Comparison of ENCODE assay signal across 8 cellular contexts in the genomic region with DNA sequence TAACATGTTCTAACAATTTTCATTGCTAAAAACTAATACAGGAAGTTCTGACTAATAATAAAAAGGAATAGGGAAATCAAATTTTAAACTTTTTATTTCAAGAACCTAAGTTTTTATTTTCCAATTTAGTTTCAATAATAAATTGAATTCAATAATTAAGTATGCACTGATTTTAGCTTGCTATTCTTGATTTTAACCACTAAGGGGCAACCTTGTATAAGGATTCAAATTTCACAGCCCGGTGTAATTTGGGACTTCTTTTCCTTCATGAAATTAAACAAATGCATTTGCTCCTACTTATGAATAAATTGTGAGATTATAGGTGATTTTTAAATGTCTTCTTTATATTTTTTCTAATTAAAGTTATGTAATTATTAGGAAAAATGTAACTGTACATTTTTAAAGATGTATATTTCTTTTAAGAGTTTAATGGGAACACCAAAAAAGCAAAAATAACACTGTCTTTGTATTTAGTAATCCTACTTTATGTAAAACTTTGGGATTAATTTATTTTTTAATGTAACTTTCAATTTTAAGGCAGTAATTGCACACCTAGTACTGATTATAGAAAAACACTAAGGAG.
DNase-seq lines count a peak whose midpoint lies in the region; ATAC-seq and TF ChIP-seq lines count a peak whose summit lies in the region.

No MANE protein-coding gene starts in this region.

- no CpG with 5 or more reads among the region's 1 CpG for WGBS in neuronal stem cell (ENCODE audit: extremely low coverage in 2 of 2, insufficient read length in 2 of 2, insufficient replicate concordance in 1 of 2), 2 donors

- H3K4ac ChIP-seq in neuronal stem cell (ENCODE audit: low read length), result no peak overlapping the region

- no peak overlapping the region for H2AFZ ChIP-seq in neuronal stem cell (ENCODE audit: low read length)

- no peak overlapping the region for H3K27ac Mint-ChIP-seq in stimulated activated naive B cell treated with anti-CD40 and anti-IgM and Interleukin-4, amounts not matched to agents 10 μg/mL and 1 μg/mL and 100 μg/mL, for 72 hours

- ATAC-seq in GM21529 (IDR thresholded peaks at IDR 0.05; ENCODE audit: unreplicated experiment) (peak; percentile 52), HG03280 (IDR thresholded peaks at IDR 0.05; ENCODE audit: unreplicated experiment) (no peak)
- ATAC-seq in stimulated activated naive B cell treated with anti-CD40 and anti-IgM and Interleukin-4, amounts not matched to agents 10 μg/mL and 1 μg/mL and 100 μg/mL, for 72 hours (replicated peaks), result no peak

- no peaks in the 10 kb centered on the region for H3K9me3 Mint-ChIP-seq in stimulated activated naive B cell treated with anti-CD40 and anti-IgM and Interleukin-4, amounts not matched to agents 10 μg/mL and 1 μg/mL and 100 μg/mL, for 72 hours

- no peak overlapping the region for H3K4me2 ChIP-seq in neuronal stem cell (ENCODE audit: insufficient read depth, low read length, poor library complexity, severe bottlenecking)

- no peaks in the 10 kb centered on the region for H3K36me3 Mint-ChIP-seq in stimulated activated naive B cell treated with anti-CD40 and anti-IgM and Interleukin-4, amounts not matched to agents 10 μg/mL and 1 μg/mL and 100 μg/mL, for 72 hours

- CTCF ChIA-PET in BJ (lab: Yijun Ruan, JAX), result interaction anchor here (0.7 to 2.1 kb wide), 5 partner anchors 330 to 1078 kb away, joined by 3 to 7 read pairs (median 3); no protein-coding TSS in a partner anchor

- intact Hi-C loops in dorsolateral prefrontal cortex (cut with DNase I), result no loop called here

- TF ChIP-seq CTCF in BJ (IDR thresholded peaks at IDR 0.05; ENCODE audit: insufficient read depth, low read depth, low read length), result peak; percentile 51
- TF ChIP-seq CTCF in dorsolateral prefrontal cortex (IDR thresholded peaks at IDR 0.05 in 54 of 56, conservative IDR thresholded peaks at IDR 0.05 in 2 of 56; ENCODE audit: low read depth in 1 of 56, partially characterized antibody in 56 of 56), result peak; percentile 57 to 85 (median 74)

- H3K27me3 Mint-ChIP-seq in stimulated activated naive B cell treated with anti-CD40 and anti-IgM and Interleukin-4, amounts not matched to agents 10 μg/mL and 1 μg/mL and 100 μg/mL, for 72 hours, result no peaks in the 10 kb centered on the region

- H3K23ac ChIP-seq in neuronal stem cell (ENCODE audit: low read depth, low read length, poor library complexity), result no peak overlapping the region

- H3K79me1 ChIP-seq in neuronal stem cell (ENCODE audit: low read depth, low read length), result no peaks in the 10 kb centered on the region

- H3K9ac ChIP-seq in neuronal stem cell (ENCODE audit: low read depth, low read length, poor library complexity), result no peak overlapping the region

- no peak overlapping the region for H3K4me3 Mint-ChIP-seq in stimulated activated naive B cell treated with anti-CD40 and anti-IgM and Interleukin-4, amounts not matched to agents 10 μg/mL and 1 μg/mL and 100 μg/mL, for 72 hours

- DNase-seq in BJ (ENCODE audit: low read depth) (no peak), NCI-H748 treated with DMSO at 0.1 percent for 48 hours (lab: John Stamatoyannopoulos, UW) (peak; percentile 52), dorsolateral prefrontal cortex (no peak), neuronal stem cell (ENCODE audit: low spot score) (peak; percentile 5), foreskin melanocyte (no peak)
- DNase-seq in stimulated activated naive B cell treated with anti-CD40 and anti-IgM and Interleukin-4, amounts not matched to agents 10 μg/mL and 1 μg/mL and 100 μg/mL, for 72 hours, result no peak

- H3K27ac ChIP-seq in dorsolateral prefrontal cortex, result no peak overlapping the region
- no peak overlapping the region for H3K27ac ChIP-seq in neuronal stem cell (replicated peaks; ENCODE audit: low read length)

- H2BK15ac ChIP-seq in neuronal stem cell (ENCODE audit: low read length), result no peak overlapping the region

- no peak overlapping the region for H2BK120ac ChIP-seq in neuronal stem cell (ENCODE audit: low read depth, low read length)

- no peak overlapping the region for H3K14ac ChIP-seq in neuronal stem cell (ENCODE audit: low read length)

- no peak overlapping the region for H3K18ac ChIP-seq in neuronal stem cell (ENCODE audit: low read length)

- no peak overlapping the region for H4K8ac ChIP-seq in neuronal stem cell (ENCODE audit: low read depth, low read length)

- H3K36me3 ChIP-seq in BJ (ENCODE audit: control insufficient read depth, insufficient read depth, low read length), result no peaks in the 10 kb centered on the region
- no peaks in the 10 kb centered on the region for H3K36me3 ChIP-seq in neuronal stem cell (replicated peaks in 1 of 2; ENCODE audit: control insufficient read depth in 2 of 2, insufficient read depth in 2 of 2, low read length in 2 of 2)

- no peak overlapping the region for H2AK5ac ChIP-seq in neuronal stem cell (ENCODE audit: low read depth, low read length)

- no peaks in the 10 kb centered on the region for H3K4me1 Mint-ChIP-seq in stimulated activated naive B cell treated with anti-CD40 and anti-IgM and Interleukin-4, amounts not matched to agents 10 μg/mL and 1 μg/mL and 100 μg/mL, for 72 hours

- no peak overlapping the region for H2BK12ac ChIP-seq in neuronal stem cell (ENCODE audit: low read length)

- H3K4me1 ChIP-seq in neuronal stem cell (ENCODE audit: control insufficient read depth in 2 of 2, insufficient read depth in 1 of 2, low read depth in 1 of 2, low read length in 2 of 2), result no peaks in the 10 kb centered on the region

- H3K4me3 ChIP-seq in BJ (ENCODE audit: low read depth, low read length), result no peak overlapping the region
- no peak overlapping the region for H3K4me3 ChIP-seq in dorsolateral prefrontal cortex
- no peak overlapping the region for H3K4me3 ChIP-seq in neuronal stem cell (ENCODE audit: low read length in 2 of 2)

- H3K9me3 ChIP-seq in neuronal stem cell (replicated peaks in 1 of 2; ENCODE audit: control insufficient read depth in 2 of 2, insufficient read depth in 1 of 2, low read depth in 1 of 2, low read length in 2 of 2), result no peaks in the 10 kb centered on the region

- H2BK5ac ChIP-seq in neuronal stem cell (ENCODE audit: low read length), result no peak overlapping the region

- H3K27me3 ChIP-seq in BJ (ENCODE audit: control insufficient read depth, insufficient read depth, low read length), result no peaks in the 10 kb centered on the region
- no peaks in the 10 kb centered on the region for H3K27me3 ChIP-seq in dorsolateral prefrontal cortex
- no peaks in the 10 kb centered on the region for H3K27me3 ChIP-seq in neuronal stem cell (ENCODE audit: control insufficient read depth in 3 of 3, insufficient read depth in 3 of 3, low read depth in 1 of 3, low read length in 3 of 3)

- POLR2A ChIA-PET in BJ (lab: Charles Lee), result no interaction called here

- H4K91ac ChIP-seq in neuronal stem cell (ENCODE audit: low read depth, low read length, poor library complexity), result no peak overlapping the region

Comparison
In these comparisons a context has a peak if more than half of its experiments do, and no peak if none do; other contexts are left out.
1. DNase-seq: peak in NCI-H748 treated with DMSO at 0.1 percent for 48 hours (single experiment) and neuronal stem cell (single experiment); none in BJ (single experiment), dorsolateral prefrontal cortex (0 of 10), foreskin melanocyte (single experiment) and stimulated activated naive B cell treated with anti-CD40 and anti-IgM and Interleukin-4, amounts not matched to agents 10 μg/mL and 1 μg/mL and 100 μg/mL, for 72 hours (single experiment).